9 cellular contexts compared by ENCODE assay signal in genomic region chr6:117555882-117556498, GRCh38. TPM values are rescaled to one million over a fixed set of nuclear protein-coding genes. Genes with fewer than 3 reads are reported as not detected.
A peak's percentile ranks its signal among the peaks of the same experiment; 100 is the strongest.
DNase-seq lines count a peak whose midpoint lies in the region; ATAC-seq and TF ChIP-seq lines count a peak whose summit lies in the region.
"Had no signal": no experiment of that assay in that cellular context is flagged by ENCODE, and none has a peak within 500 bp of the region (broad histone marks: within the 10 kb centered on the region; RNA-seq: fewer than 3 reads in every experiment).

No MANE protein-coding gene starts in this region.

- H3K9me3 Mint-ChIP-seq in activated CD4-positive, alpha-beta memory T cell treated with anti-CD3 and anti-CD28 coated beads, Interleukin-2, amount 10 ng/mL, durations not matched to agents 7 days and 5 days = no peaks in the 10 kb centered on the region
- no peaks in the 10 kb centered on the region for H3K9me3 Mint-ChIP-seq in endothelial cell (ENCODE audit: unreplicated experiment)
- H3K9me3 Mint-ChIP-seq: activated naive CD8-positive, alpha-beta T cell treated with anti-CD3 and anti-CD28 coated beads, Interleukin-2, amount 10 ng/mL, durations not matched to agents 7 days and 5 days had no signal

- peaks cover 7% of the 10 kb centered on the region for H3K4me1 Mint-ChIP-seq in activated CD4-positive, alpha-beta memory T cell treated with anti-CD3 and anti-CD28 coated beads, Interleukin-2, amount 10 ng/mL, durations not matched to agents 7 days and 5 days
- H3K4me1 Mint-ChIP-seq in endothelial cell (ENCODE audit: unreplicated experiment) = peaks cover 10% of the 10 kb centered on the region

- H3K36me3 ChIP-seq in aorta (ENCODE audit: control insufficient read depth in 1 of 2, insufficient read depth in 2 of 2, low read length in 1 of 2) = peaks cover 0 to 2% of the 10 kb centered on the region in 2 donors

- H3K9me3 ChIP-seq in aorta (ENCODE audit: control insufficient read depth, low read length) = no peaks in the 10 kb centered on the region

- H3K27ac ChIP-seq in aorta (ENCODE audit: low read depth in 1 of 2, low read length in 2 of 2) = no peak overlapping the region

- H3K27me3 ChIP-seq in aorta (ENCODE audit: control insufficient read depth in 1 of 2, insufficient read depth in 2 of 2, low read length in 1 of 2) = no peaks in the 10 kb centered on the region

- no peak for ATAC-seq in omental fat pad (ENCODE audit: low FRiP score)
- ATAC-seq in aorta (ENCODE audit: low FRiP score) = peak; percentile 62
- no peak for ATAC-seq in GM19023 (IDR thresholded peaks at IDR 0.05; ENCODE audit: unreplicated experiment)

- no peaks in the 10 kb centered on the region for H3K27me3 Mint-ChIP-seq in activated CD4-positive, alpha-beta memory T cell treated with anti-CD3 and anti-CD28 coated beads, Interleukin-2, amount 10 ng/mL, durations not matched to agents 7 days and 5 days
- H3K27me3 Mint-ChIP-seq in endothelial cell (ENCODE audit: unreplicated experiment) = no peaks in the 10 kb centered on the region
- H3K27me3 Mint-ChIP-seq: activated naive CD8-positive, alpha-beta T cell treated with anti-CD3 and anti-CD28 coated beads, Interleukin-2, amount 10 ng/mL, durations not matched to agents 7 days and 5 days had no signal

- no peak overlapping the region for H3K4me3 Mint-ChIP-seq in activated CD4-positive, alpha-beta memory T cell treated with anti-CD3 and anti-CD28 coated beads, Interleukin-2, amount 10 ng/mL, durations not matched to agents 7 days and 5 days
- H3K4me3 Mint-ChIP-seq in endothelial cell (ENCODE audit: unreplicated experiment) = no peak overlapping the region
- H3K4me3 Mint-ChIP-seq: activated naive CD8-positive, alpha-beta T cell treated with anti-CD3 and anti-CD28 coated beads, Interleukin-2, amount 10 ng/mL, durations not matched to agents 7 days and 5 days had no signal

- H3K4me3 ChIP-seq in aorta (ENCODE audit: low read length in 2 of 2) = no peak overlapping the region

- H3K27ac Mint-ChIP-seq in activated CD4-positive, alpha-beta memory T cell treated with anti-CD3 and anti-CD28 coated beads, Interleukin-2, amount 10 ng/mL, durations not matched to agents 7 days and 5 days = no peak overlapping the region
- H3K27ac Mint-ChIP-seq in endothelial cell (ENCODE audit: unreplicated experiment) = no peak overlapping the region
- H3K27ac Mint-ChIP-seq: activated naive CD8-positive, alpha-beta T cell treated with anti-CD3 and anti-CD28 coated beads, Interleukin-2, amount 10 ng/mL, durations not matched to agents 7 days and 5 days had no signal

- TF ChIP-seq CTCF in endothelial cell (IDR thresholded peaks at IDR 0.05; ENCODE audit: unreplicated experiment) (peak; percentile 93), omental fat pad (IDR thresholded peaks at IDR 0.05) (peak in 2 of 3 donors; percentile 37 to 38)

- no peaks in the 10 kb centered on the region for H3K4me1 ChIP-seq in aorta (ENCODE audit: control insufficient read depth in 1 of 2, insufficient read depth in 2 of 2, low read length in 2 of 2)

- CTCF ChIA-PET in activated CD4-positive, alpha-beta memory T cell treated with anti-CD3 and anti-CD28 coated beads, Interleukin-2, amount 10 ng/mL, durations not matched to agents 7 days and 5 days (lab: Charles Lee) = interaction anchor here (0.8 to 5.6 kb wide), 14 partner anchors 10 to 106 kb away, joined by 3 to 54 read pairs (median 5); partner anchors contain the start of genes DCBLD1 and GOPC

- POLR2A ChIA-PET in activated CD4-positive, alpha-beta memory T cell treated with anti-CD3 and anti-CD28 coated beads, Interleukin-2, amount 10 ng/mL, durations not matched to agents 7 days and 5 days (lab: Charles Lee) = no interaction called here

- DNase-seq in NCI-H1092 treated with DMSO at 0.1 percent for 48 hours (lab: John Stamatoyannopoulos, UW) = peak; percentile 9
- DNase-seq in NCI-H1092 (lab: John Stamatoyannopoulos, UW) = no peak
- DNase-seq in NCI-H1105 (lab: John Stamatoyannopoulos, UW) = peak; percentile 25
- DNase-seq in activated CD4-positive, alpha-beta memory T cell treated with anti-CD3 and anti-CD28 coated beads, Interleukin-2, amount 10 ng/mL, durations not matched to agents 7 days and 5 days = peak; percentile 54
- DNase-seq in endothelial cell (ENCODE audit: low spot score) = peak; percentile 49
- DNase-seq in omental fat pad (ENCODE audit: low spot score) = peak; percentile 72
- DNase-seq in aorta = no peak
- DNase-seq: activated naive CD8-positive, alpha-beta T cell treated with anti-CD3 and anti-CD28 coated beads, Interleukin-2, amount 10 ng/mL, durations not matched to agents 7 days and 5 days had no signal

- no peaks in the 10 kb centered on the region for H3K36me3 Mint-ChIP-seq in activated CD4-positive, alpha-beta memory T cell treated with anti-CD3 and anti-CD28 coated beads, Interleukin-2, amount 10 ng/mL, durations not matched to agents 7 days and 5 days (ENCODE audit: low read depth)
- H3K36me3 Mint-ChIP-seq in endothelial cell (ENCODE audit: low read depth, unreplicated experiment) = peaks cover 1% of the 10 kb centered on the region
- H3K36me3 Mint-ChIP-seq: activated naive CD8-positive, alpha-beta T cell treated with anti-CD3 and anti-CD28 coated beads, Interleukin-2, amount 10 ng/mL, durations not matched to agents 7 days and 5 days had no signal

- 17 to 22% methylated on average over 5 of the region's 5 CpGs for WGBS in aorta, 2 donors

- intact Hi-C loops in aorta (cut with DNase I) = loop anchor here (2.0 to 5.0 kb wide), 2 partner anchors 107 to 209 kb away; no protein-coding TSS in a partner anchor

RNA-seq across cellular contexts. Expression of gene GOPC, which starts 46.3 kb away (rescaled TPM):
- 10 to 100 TPM; 22.9 to 23.9 TPM for total RNA-seq in activated CD4-positive, alpha-beta memory T cell treated with anti-CD3 and anti-CD28 coated beads, Interleukin-2, amount 10 ng/mL, durations not matched to agents 7 days and 5 days
- total RNA-seq in endothelial cell (ENCODE audit: unreplicated experiment) (31.8 TPM), omental fat pad (10 to 100 TPM; 15.0 to 25.7 (median 17.0) TPM), aorta (10 to 100 TPM; 21.2 to 28.4 TPM)
- 10 to 100 TPM; 10.5 to 18.2 TPM for polyA plus RNA-seq in aorta

Comparison
In these comparisons a context has a peak if more than half of its experiments do, and no peak if none do; other contexts are left out.
1. DNase-seq: peak in NCI-H1092 treated with DMSO at 0.1 percent for 48 hours (single experiment), NCI-H1105 (single experiment), activated CD4-positive, alpha-beta memory T cell treated with anti-CD3 and anti-CD28 coated beads, Interleukin-2, amount 10 ng/mL, durations not matched to agents 7 days and 5 days (single experiment), endothelial cell (single experiment) and omental fat pad (single experiment); none in NCI-H1092 (single experiment) and aorta (0 of 2).